Comparison of ENCODE assay signal across 8 cellular contexts in the genomic region with DNA sequence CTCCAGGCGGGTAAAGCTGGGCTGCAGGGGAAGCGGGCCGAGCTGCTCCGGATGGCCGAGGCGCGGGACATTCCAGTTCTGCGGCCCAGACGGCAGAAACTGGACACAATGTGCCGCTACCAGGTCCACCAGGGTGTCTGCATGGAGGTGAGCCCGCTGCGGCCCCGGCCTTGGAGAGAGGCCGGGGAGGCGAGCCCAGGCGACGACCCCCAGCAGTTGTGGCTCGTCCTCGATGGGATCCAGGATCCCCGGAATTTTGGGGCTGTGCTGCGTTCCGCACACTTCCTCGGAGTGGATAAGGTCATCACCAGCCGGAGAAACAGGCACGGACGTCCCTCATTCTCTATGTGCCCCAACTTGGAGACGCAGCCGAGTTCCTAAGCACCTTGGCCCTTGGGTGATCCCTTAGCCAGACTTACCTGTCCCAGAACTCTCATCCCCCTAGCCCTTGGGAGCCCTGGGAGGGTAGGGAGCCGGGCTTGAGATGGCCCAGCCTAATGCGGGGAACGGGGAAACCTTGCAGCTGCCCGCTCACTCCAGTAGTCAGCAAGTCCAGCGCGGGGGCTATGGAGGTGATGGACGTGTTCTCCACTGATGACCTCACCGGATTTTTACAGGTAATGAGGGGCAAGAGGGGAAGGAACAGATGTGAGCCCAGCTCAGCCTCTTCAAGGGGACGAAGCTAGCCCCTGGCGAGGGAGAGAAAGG. TPM values are rescaled to one million over a fixed set of nuclear protein-coding genes. Genes with fewer than 3 reads are reported as not detected.
DNase-seq lines count a peak whose midpoint lies in the region; ATAC-seq and TF ChIP-seq lines count a peak whose summit lies in the region.

No MANE protein-coding gene starts in this region.

- peak overlapping the region; percentile 55 for H3K27ac ChIP-seq in neutrophil

- ATAC-seq in GM18505 (IDR thresholded peaks at IDR 0.05; ENCODE audit: unreplicated experiment) (peak; percentile 14), HG03159 (IDR thresholded peaks at IDR 0.05; ENCODE audit: unreplicated experiment) (peak; percentile 19), HG03460 (IDR thresholded peaks at IDR 0.05; ENCODE audit: unreplicated experiment) (no peak), GM18873 (IDR thresholded peaks at IDR 0.05; ENCODE audit: low FRiP score, unreplicated experiment) (no peak)

- TF ChIP-seq POLR2A in GM18505 (IDR thresholded peaks at IDR 0.05; ENCODE audit: borderline replicate concordance, extremely low read depth, insufficient read depth, insufficient read length): no peak

- no peaks in the 10 kb centered on the region for H3K9me3 ChIP-seq in neutrophil

- H3K36me3 ChIP-seq in neutrophil: no peaks in the 10 kb centered on the region

- peaks cover 35% of the 10 kb centered on the region in 2 experiments for H3K4me1 ChIP-seq in neutrophil (ENCODE audit: control insufficient read depth in 1 of 2, insufficient read depth in 1 of 2, low read depth in 1 of 2, low read length in 1 of 2)

- H3K27me3 ChIP-seq in neutrophil: no peaks in the 10 kb centered on the region

- H3K4me3 ChIP-seq in foreskin fibroblast (ENCODE audit: low read depth in 1 of 2, low read length in 2 of 2) (peak overlapping the region; percentile 81 to 97), neutrophil (ENCODE audit: low read depth in 1 of 2, low read length in 1 of 2) (peak overlapping the region; percentile 80 to 91)

- DNase-seq in activated CD4-positive, alpha-beta T cell treated with anti-CD3 and anti-CD28 coated beads, Interleukin-2, amount 50 U/mL, for 1 hour: peak; percentile 5
- DNase-seq in foreskin fibroblast (peak in 1 of 2 donors; percentile 46), H4 (ENCODE audit: low spot score) (no peak)

- TF ChIP-seq CTCF in foreskin fibroblast (IDR thresholded peaks at IDR 0.05; ENCODE audit: low read depth, low read length) (no peak), neutrophil (IDR thresholded peaks at IDR 0.05) (no peak)

RNA-seq across cellular contexts. Expression of a gene that starts 0.8 kb away (rescaled TPM):
- 3.4 and 8.9 TPM in 2 replicates for total RNA-seq in H4 (2014; rRNA removed; shearing (Covaris generic))

RNA-seq across cellular contexts. Expression of a gene that starts 10.5 kb away (rescaled TPM):
- total RNA-seq in H4 (2014; rRNA removed; shearing (Covaris generic)): 11.7 and 23.0 TPM in 2 replicates

RNA-seq across cellular contexts. Expression of a gene that starts 57.5 kb away (rescaled TPM):
- 32.5 and 38.2 TPM in 2 replicates for total RNA-seq in H4 (2014; rRNA removed; shearing (Covaris generic))

Comparison
In these comparisons a context has a peak if more than half of its experiments do, and no peak if none do; other contexts are left out.
1. ATAC-seq: peak in GM18505 (single experiment) and HG03159 (single experiment); none in HG03460 (single experiment) and GM18873 (single experiment).